ENCODE assay signal across 2 cellular contexts in genomic region chr1:220666349-220666748, GRCh38.
TF ChIP-seq lines count a peak whose summit lies in the region.

No MANE protein-coding gene starts in this region.

TF ChIP-seq in GM23338, 12 proteins besides CTCF, POLR2A, EP300 and RAD21:
- TF ChIP-seq EZH2phosphoT487 (IDR thresholded peaks at IDR 0.05; ENCODE audit: unreplicated experiment), result no peak
- TF ChIP-seq, protein P1, sequence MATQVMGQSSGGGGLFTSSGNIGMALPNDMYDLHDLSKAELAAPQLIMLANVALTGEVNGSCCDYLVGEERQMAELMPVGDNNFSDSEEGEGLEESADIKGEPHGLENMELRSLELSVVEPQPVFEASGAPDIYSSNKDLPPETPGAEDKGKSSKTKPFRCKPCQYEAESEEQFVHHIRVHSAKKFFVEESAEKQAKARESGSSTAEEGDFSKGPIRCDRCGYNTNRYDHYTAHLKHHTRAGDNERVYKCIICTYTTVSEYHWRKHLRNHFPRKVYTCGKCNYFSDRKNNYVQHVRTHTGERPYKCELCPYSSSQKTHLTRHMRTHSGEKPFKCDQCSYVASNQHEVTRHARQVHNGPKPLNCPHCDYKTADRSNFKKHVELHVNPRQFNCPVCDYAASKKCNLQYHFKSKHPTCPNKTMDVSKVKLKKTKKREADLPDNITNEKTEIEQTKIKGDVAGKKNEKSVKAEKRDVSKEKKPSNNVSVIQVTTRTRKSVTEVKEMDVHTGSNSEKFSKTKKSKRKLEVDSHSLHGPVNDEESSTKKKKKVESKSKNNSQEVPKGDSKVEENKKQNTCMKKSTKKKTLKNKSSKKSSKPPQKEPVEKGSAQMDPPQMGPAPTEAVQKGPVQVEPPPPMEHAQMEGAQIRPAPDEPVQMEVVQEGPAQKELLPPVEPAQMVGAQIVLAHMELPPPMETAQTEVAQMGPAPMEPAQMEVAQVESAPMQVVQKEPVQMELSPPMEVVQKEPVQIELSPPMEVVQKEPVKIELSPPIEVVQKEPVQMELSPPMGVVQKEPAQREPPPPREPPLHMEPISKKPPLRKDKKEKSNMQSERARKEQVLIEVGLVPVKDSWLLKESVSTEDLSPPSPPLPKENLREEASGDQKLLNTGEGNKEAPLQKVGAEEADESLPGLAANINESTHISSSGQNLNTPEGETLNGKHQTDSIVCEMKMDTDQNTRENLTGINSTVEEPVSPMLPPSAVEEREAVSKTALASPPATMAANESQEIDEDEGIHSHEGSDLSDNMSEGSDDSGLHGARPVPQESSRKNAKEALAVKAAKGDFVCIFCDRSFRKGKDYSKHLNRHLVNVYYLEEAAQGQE (IDR thresholded peaks at IDR 0.05; ENCODE audit: unreplicated experiment), result no peak
- TF ChIP-seq POLR2AphosphoS5 (IDR thresholded peaks at IDR 0.05; ENCODE audit: low read depth), result no peak
- no peak for TF ChIP-seq JUNB (IDR thresholded peaks at IDR 0.05; ENCODE audit: unreplicated experiment)
- TF ChIP-seq ZNF331 (CRISPR knock-in tag; IDR thresholded peaks at IDR 0.05; ENCODE audit: low read depth), result no peak
- no peak for TF ChIP-seq EZH2 (IDR thresholded peaks at IDR 0.05; ENCODE audit: low read depth, unreplicated experiment)
- no peak for TF ChIP-seq ZNF114 (CRISPR knock-in tag; IDR thresholded peaks at IDR 0.05)
- TF ChIP-seq NANOG (IDR thresholded peaks at IDR 0.05; ENCODE audit: borderline replicate concordance), result no peak
- TF ChIP-seq, protein P2, sequence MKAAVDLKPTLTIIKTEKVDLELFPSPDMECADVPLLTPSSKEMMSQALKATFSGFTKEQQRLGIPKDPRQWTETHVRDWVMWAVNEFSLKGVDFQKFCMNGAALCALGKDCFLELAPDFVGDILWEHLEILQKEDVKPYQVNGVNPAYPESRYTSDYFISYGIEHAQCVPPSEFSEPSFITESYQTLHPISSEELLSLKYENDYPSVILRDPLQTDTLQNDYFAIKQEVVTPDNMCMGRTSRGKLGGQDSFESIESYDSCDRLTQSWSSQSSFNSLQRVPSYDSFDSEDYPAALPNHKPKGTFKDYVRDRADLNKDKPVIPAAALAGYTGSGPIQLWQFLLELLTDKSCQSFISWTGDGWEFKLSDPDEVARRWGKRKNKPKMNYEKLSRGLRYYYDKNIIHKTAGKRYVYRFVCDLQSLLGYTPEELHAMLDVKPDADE (IDR thresholded peaks at IDR 0.05), result no peak
- no peak for TF ChIP-seq CREB1 (CRISPR knock-in tag; IDR thresholded peaks at IDR 0.05; ENCODE audit: low read depth)
- no peak for TF ChIP-seq STAT1 (IDR thresholded peaks at IDR 0.05; ENCODE audit: unreplicated experiment)
- TF ChIP-seq, protein P3, sequence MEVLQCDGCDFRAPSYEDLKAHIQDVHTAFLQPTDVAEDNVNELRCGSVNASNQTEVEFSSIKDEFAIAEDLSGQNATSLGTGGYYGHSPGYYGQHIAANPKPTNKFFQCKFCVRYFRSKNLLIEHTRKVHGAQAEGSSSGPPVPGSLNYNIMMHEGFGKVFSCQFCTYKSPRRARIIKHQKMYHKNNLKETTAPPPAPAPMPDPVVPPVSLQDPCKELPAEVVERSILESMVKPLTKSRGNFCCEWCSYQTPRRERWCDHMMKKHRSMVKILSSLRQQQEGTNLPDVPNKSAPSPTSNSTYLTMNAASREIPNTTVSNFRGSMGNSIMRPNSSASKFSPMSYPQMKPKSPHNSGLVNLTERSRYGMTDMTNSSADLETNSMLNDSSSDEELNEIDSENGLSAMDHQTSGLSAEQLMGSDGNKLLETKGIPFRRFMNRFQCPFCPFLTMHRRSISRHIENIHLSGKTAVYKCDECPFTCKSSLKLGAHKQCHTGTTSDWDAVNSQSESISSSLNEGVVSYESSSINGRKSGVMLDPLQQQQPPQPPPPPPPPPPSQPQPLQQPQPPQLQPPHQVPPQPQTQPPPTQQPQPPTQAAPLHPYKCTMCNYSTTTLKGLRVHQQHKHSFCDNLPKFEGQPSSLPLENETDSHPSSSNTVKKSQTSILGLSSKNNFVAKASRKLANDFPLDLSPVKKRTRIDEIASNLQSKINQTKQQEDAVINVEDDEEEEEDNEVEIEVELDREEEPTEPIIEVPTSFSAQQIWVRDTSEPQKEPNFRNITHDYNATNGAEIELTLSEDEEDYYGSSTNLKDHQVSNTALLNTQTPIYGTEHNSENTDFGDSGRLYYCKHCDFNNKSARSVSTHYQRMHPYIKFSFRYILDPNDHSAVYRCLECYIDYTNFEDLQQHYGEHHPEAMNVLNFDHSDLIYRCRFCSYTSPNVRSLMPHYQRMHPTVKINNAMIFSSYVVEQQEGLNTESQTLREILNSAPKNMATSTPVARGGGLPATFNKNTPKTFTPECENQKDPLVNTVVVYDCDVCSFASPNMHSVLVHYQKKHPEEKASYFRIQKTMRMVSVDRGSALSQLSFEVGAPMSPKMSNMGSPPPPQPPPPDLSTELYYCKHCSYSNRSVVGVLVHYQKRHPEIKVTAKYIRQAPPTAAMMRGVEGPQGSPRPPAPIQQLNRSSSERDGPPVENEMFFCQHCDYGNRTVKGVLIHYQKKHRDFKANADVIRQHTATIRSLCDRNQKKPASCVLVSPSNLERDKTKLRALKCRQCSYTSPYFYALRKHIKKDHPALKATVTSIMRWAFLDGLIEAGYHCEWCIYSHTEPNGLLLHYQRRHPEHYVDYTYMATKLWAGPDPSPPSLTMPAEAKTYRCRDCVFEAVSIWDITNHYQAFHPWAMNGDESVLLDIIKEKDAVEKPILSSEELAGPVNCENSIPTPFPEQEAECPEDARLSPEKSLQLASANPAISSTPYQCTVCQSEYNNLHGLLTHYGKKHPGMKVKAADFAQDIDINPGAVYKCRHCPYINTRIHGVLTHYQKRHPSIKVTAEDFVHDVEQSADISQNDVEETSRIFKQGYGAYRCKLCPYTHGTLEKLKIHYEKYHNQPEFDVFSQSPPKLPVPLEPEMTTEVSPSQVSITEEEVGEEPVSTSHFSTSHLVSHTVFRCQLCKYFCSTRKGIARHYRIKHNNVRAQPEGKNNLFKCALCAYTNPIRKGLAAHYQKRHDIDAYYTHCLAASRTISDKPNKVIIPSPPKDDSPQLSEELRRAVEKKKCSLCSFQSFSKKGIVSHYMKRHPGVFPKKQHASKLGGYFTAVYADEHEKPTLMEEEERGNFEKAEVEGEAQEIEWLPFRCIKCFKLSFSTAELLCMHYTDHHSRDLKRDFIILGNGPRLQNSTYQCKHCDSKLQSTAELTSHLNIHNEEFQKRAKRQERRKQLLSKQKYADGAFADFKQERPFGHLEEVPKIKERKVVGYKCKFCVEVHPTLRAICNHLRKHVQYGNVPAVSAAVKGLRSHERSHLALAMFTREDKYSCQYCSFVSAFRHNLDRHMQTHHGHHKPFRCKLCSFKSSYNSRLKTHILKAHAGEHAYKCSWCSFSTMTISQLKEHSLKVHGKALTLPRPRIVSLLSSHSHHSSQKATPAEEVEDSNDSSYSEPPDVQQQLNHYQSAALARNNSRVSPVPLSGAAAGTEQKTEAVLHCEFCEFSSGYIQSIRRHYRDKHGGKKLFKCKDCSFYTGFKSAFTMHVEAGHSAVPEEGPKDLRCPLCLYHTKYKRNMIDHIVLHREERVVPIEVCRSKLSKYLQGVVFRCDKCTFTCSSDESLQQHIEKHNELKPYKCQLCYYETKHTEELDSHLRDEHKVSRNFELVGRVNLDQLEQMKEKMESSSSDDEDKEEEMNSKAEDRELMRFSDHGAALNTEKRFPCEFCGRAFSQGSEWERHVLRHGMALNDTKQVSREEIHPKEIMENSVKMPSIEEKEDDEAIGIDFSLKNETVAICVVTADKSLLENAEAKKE (CRISPR knock-in tag; IDR thresholded peaks at IDR 0.05), result no peak

TF ChIP-seq in WTC11, 78 proteins besides CTCF, POLR2A, EP300 and RAD21 (continues in another document):
- no peak for TF ChIP-seq TP53 (CRISPR knock-in tag; IDR thresholded peaks at IDR 0.05)
- no peak for TF ChIP-seq NFATC4 (CRISPR knock-in tag; IDR thresholded peaks at IDR 0.05)
- TF ChIP-seq GABPB1 (CRISPR knock-in tag; IDR thresholded peaks at IDR 0.05), result no peak
- TF ChIP-seq, protein P4, sequence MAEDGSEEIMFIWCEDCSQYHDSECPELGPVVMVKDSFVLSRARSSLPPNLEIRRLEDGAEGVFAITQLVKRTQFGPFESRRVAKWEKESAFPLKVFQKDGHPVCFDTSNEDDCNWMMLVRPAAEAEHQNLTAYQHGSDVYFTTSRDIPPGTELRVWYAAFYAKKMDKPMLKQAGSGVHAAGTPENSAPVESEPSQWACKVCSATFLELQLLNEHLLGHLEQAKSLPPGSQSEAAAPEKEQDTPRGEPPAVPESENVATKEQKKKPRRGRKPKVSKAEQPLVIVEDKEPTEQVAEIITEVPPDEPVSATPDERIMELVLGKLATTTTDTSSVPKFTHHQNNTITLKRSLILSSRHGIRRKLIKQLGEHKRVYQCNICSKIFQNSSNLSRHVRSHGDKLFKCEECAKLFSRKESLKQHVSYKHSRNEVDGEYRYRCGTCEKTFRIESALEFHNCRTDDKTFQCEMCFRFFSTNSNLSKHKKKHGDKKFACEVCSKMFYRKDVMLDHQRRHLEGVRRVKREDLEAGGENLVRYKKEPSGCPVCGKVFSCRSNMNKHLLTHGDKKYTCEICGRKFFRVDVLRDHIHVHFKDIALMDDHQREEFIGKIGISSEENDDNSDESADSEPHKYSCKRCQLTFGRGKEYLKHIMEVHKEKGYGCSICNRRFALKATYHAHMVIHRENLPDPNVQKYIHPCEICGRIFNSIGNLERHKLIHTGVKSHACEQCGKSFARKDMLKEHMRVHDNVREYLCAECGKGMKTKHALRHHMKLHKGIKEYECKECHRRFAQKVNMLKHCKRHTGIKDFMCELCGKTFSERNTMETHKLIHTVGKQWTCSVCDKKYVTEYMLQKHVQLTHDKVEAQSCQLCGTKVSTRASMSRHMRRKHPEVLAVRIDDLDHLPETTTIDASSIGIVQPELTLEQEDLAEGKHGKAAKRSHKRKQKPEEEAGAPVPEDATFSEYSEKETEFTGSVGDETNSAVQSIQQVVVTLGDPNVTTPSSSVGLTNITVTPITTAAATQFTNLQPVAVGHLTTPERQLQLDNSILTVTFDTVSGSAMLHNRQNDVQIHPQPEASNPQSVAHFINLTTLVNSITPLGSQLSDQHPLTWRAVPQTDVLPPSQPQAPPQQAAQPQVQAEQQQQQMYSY (CRISPR knock-in tag; IDR thresholded peaks at IDR 0.05), result no peak
- TF ChIP-seq, protein P5, sequence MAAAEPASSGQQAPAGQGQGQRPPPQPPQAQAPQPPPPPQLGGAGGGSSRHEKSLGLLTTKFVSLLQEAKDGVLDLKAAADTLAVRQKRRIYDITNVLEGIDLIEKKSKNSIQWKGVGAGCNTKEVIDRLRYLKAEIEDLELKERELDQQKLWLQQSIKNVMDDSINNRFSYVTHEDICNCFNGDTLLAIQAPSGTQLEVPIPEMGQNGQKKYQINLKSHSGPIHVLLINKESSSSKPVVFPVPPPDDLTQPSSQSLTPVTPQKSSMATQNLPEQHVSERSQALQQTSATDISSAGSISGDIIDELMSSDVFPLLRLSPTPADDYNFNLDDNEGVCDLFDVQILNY (CRISPR knock-in tag; IDR thresholded peaks at IDR 0.05), result no peak
- TF ChIP-seq, protein P6, sequence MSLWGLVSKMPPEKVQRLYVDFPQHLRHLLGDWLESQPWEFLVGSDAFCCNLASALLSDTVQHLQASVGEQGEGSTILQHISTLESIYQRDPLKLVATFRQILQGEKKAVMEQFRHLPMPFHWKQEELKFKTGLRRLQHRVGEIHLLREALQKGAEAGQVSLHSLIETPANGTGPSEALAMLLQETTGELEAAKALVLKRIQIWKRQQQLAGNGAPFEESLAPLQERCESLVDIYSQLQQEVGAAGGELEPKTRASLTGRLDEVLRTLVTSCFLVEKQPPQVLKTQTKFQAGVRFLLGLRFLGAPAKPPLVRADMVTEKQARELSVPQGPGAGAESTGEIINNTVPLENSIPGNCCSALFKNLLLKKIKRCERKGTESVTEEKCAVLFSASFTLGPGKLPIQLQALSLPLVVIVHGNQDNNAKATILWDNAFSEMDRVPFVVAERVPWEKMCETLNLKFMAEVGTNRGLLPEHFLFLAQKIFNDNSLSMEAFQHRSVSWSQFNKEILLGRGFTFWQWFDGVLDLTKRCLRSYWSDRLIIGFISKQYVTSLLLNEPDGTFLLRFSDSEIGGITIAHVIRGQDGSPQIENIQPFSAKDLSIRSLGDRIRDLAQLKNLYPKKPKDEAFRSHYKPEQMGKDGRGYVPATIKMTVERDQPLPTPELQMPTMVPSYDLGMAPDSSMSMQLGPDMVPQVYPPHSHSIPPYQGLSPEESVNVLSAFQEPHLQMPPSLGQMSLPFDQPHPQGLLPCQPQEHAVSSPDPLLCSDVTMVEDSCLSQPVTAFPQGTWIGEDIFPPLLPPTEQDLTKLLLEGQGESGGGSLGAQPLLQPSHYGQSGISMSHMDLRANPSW (CRISPR knock-in tag; conservative IDR thresholded peaks at IDR 0.05; ENCODE audit: low read depth), result no peak
- no peak for TF ChIP-seq ERG (CRISPR knock-in tag; IDR thresholded peaks at IDR 0.05)
- TF ChIP-seq FOXP1 (CRISPR knock-in tag; IDR thresholded peaks at IDR 0.05; ENCODE audit: borderline replicate concordance), result no peak
- TF ChIP-seq NR2C2 (CRISPR knock-in tag; IDR thresholded peaks at IDR 0.05), result no peak
- TF ChIP-seq E2F4 (CRISPR knock-in tag; IDR thresholded peaks at IDR 0.05; ENCODE audit: borderline replicate concordance, low read depth), result no peak
- no peak for TF ChIP-seq IRF1 (CRISPR knock-in tag; IDR thresholded peaks at IDR 0.05)
- no peak for TF ChIP-seq ZNF317 (CRISPR knock-in tag; IDR thresholded peaks at IDR 0.05; ENCODE audit: borderline replicate concordance, low read depth)
- TF ChIP-seq, protein P7, sequence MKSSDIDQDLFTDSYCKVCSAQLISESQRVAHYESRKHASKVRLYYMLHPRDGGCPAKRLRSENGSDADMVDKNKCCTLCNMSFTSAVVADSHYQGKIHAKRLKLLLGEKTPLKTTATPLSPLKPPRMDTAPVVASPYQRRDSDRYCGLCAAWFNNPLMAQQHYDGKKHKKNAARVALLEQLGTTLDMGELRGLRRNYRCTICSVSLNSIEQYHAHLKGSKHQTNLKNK (CRISPR knock-in tag; IDR thresholded peaks at IDR 0.05), result no peak
- no peak for TF ChIP-seq ZNF263 (CRISPR knock-in tag; IDR thresholded peaks at IDR 0.05; ENCODE audit: low read depth)
- no peak for TF ChIP-seq ZNF219 (CRISPR knock-in tag; IDR thresholded peaks at IDR 0.05; ENCODE audit: borderline replicate concordance)
- TF ChIP-seq ZNF232 (CRISPR knock-in tag; IDR thresholded peaks at IDR 0.05), result no peak
- no peak for TF ChIP-seq MXD4 (CRISPR knock-in tag; IDR thresholded peaks at IDR 0.05; ENCODE audit: borderline replicate concordance)
